8 cellular contexts compared by ENCODE assay signal in genomic region chr7:151339651-151340377, GRCh38. TPM values are rescaled to one million over a fixed set of nuclear protein-coding genes. Genes with fewer than 3 reads are reported as not detected.
DNase-seq lines count a peak whose midpoint lies in the region; ATAC-seq, FAIRE-seq and TF ChIP-seq lines count a peak whose summit lies in the region.

No MANE protein-coding gene starts in this region.

- BruUV-seq in A673 (replicated peaks; lab: Mats Ljungman, UMichigan) = no TSS peak

- no peaks in the 10 kb centered on the region for H3K27me3 ChIP-seq in A673 (replicated peaks; ENCODE audit: insufficient read depth, low read depth, low read length, poor library complexity)

- H3K27ac ChIP-seq in A673 (ENCODE audit: low read depth, low read length, poor library complexity, severe bottlenecking) = no peak overlapping the region

- DNase-seq in GM12891 (ENCODE audit: insufficient read length, low spot score) (no peak), NAMALWA (ENCODE audit: low spot score) (peak; percentile 61), medulla oblongata (ENCODE audit: extremely low spot score) (peak; percentile 13), Right ventricle myocardium inferior (ENCODE audit: missing footprints) (no peak), A673 (ENCODE audit: low spot score) (no peak), NCI-H146 (lab: John Stamatoyannopoulos, UW) (no peak), glomerular visceral epithelial cell (ENCODE audit: extremely low spot score) (no peak)

- H3K9me3 ChIP-seq in A673 (ENCODE audit: low read depth, low read length, poor library complexity, severe bottlenecking) = no peaks in the 10 kb centered on the region

- no peaks in the 10 kb centered on the region for H3K36me3 ChIP-seq in A673 (ENCODE audit: insufficient read depth, low read length, poor library complexity, severe bottlenecking)

- no peak for TF ChIP-seq POLR2A in GM12891 (IDR thresholded peaks at IDR 0.05; ENCODE audit: low read depth, low read length)

- intact Hi-C loops in Right ventricle myocardium inferior (cut with DNase I) = no loop called here
- intact Hi-C loops in A673 (cut with micrococcal nuclease; ENCODE audit: unreplicated experiment) = no loop called here

- POLR2A ChIA-PET in A673 (lab: Charles Lee; ENCODE audit: low non-redundant PET) = no interaction called here

- FAIRE-seq in GM12891 (lab: Jason Lieb, UNC) = peak; percentile 35

- CTCF ChIA-PET in A673 (lab: Charles Lee) = no interaction called here

- no peak overlapping the region for H3K4me3 ChIP-seq in A673 (ENCODE audit: low read depth, low read length, poor library complexity, severe bottlenecking)

- no peak for TF ChIP-seq CTCF in A673 (conservative IDR thresholded peaks at IDR 0.05; ENCODE audit: low read depth, low read length)

- ATAC-seq in GM21786 (IDR thresholded peaks at IDR 0.05; ENCODE audit: unreplicated experiment) (peak; percentile 47), Right ventricle myocardium inferior (no peak)

- H3K4me1 ChIP-seq in A673 (ENCODE audit: insufficient read depth, low read length, poor library complexity, severe bottlenecking) = peaks cover 6% of the 10 kb centered on the region

TF ChIP-seq in GM12891, 5 proteins besides CTCF, POLR2A, EP300 and RAD21:
- TF ChIP-seq TAF1 (IDR thresholded peaks at IDR 0.05; ENCODE audit: low read depth, low read length) (no peak), POLR2AphosphoS5 (IDR thresholded peaks at IDR 0.05; ENCODE audit: low read depth, low read length) (no peak), PAX5 (IDR thresholded peaks at IDR 0.05; ENCODE audit: insufficient read depth, low read length, severe bottlenecking) (no peak), POU2F2 (IDR thresholded peaks at IDR 0.05; ENCODE audit: low read depth, low read length) (no peak)
TF ChIP-seq in GM12891: peak in this region for 0.

RNA-seq across cellular contexts. Expression of gene NUB1, which starts 1.8 kb away (rescaled TPM):
- 40.5 TPM for polyA plus RNA-seq in GM12891 (2012; ENCODE audit: low read depth, missing spikeins)
- 31.3 TPM for total RNA-seq in Right ventricle myocardium inferior
- total RNA-seq in A673 (2021) = 36.9 and 39.4 TPM in 2 replicates

Comparison
In these comparisons a context has a peak if more than half of its experiments do, and no peak if none do; other contexts are left out.
1. DNase-seq: peak in NAMALWA (single experiment) and medulla oblongata (single experiment); none in GM12891 (single experiment), Right ventricle myocardium inferior (single experiment), A673 (single experiment), NCI-H146 (single experiment) and glomerular visceral epithelial cell (single experiment).